Comparison of ENCODE assay signal across 1 cellular context in the genomic region with DNA sequence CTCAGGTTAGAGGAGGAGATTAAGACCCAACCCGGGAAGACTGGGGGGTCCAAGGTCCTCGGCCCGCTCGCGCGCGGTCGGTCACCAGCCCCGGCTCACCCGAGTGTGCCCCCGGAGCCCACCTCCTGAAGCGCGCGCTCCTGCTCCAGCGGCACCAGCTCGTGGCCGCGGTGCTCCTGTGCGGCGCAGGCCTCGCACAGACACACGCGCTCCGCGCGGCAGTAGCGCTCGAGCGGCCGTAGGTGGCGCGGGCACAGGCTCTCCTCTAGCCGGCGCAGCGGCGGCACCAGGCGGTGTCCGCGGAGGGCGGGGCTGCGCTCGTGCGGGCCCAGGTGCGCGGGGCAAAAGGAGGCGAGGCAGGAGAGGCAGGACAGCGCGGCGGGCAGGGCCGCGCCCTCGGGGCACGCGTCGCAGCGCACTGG.
TF ChIP-seq lines count a peak whose summit lies in the region.

No MANE protein-coding gene starts in this region.

TF ChIP-seq in GM12878, 131 proteins besides CTCF, POLR2A, EP300 and RAD21:
- peak; percentile 53; the same call in 1 of the 2 replicates for TF ChIP-seq RB1 (IDR thresholded peaks at IDR 0.05; ENCODE audit: borderline replicate concordance)
- TF ChIP-seq SMARCA5 (IDR thresholded peaks at IDR 0.05), result peak; percentile 87; the same call in 1 of the 2 replicates
- 0 out of 2 replicates have a peak, but pooled peaks have one; percentile 42 for TF ChIP-seq NKRF (conservative IDR thresholded peaks at IDR 0.05)
- 0 out of 2 replicates have a peak, but pooled peaks have one; percentile 57 for TF ChIP-seq GATAD2B (conservative IDR thresholded peaks at IDR 0.05; ENCODE audit: low read depth)
- peak; percentile 38; the same call in 1 of the 2 replicates for TF ChIP-seq BACH1 (IDR thresholded peaks at IDR 0.05; ENCODE audit: borderline replicate concordance)
- TF ChIP-seq BHLHE40 (IDR thresholded peaks at IDR 0.05; ENCODE audit: borderline replicate concordance in 1 of 2, low read depth in 2 of 2, low read length in 1 of 2), result peak; percentile 38 to 86; a peak in 2 of 4 replicates
- TF ChIP-seq SPI1 (IDR thresholded peaks at IDR 0.05; ENCODE audit: borderline replicate concordance, insufficient read depth, low read depth, low read length), result no peak
- TF ChIP-seq ZNF24 (IDR thresholded peaks at IDR 0.05), result 0 out of 2 replicates have a peak, but pooled peaks have one; percentile 26
- 0 out of 2 replicates have a peak, but pooled peaks have one; percentile 49 for TF ChIP-seq ZNF592 (IDR thresholded peaks at IDR 0.05)
- peak; percentile 19; the same call in 1 of the 2 replicates for TF ChIP-seq MXI1 (IDR thresholded peaks at IDR 0.05; ENCODE audit: low read depth, low read length)
- 0 out of 2 replicates have a peak, but pooled peaks have one; percentile 25 for TF ChIP-seq TCF3 (IDR thresholded peaks at IDR 0.05; ENCODE audit: borderline replicate concordance, insufficient read depth, low read depth, low read length)
- no peak for TF ChIP-seq HCFC1 (IDR thresholded peaks at IDR 0.05; ENCODE audit: low read length)
- peak; percentile 72; the same call in 1 of the 2 replicates for TF ChIP-seq ZNF687 (IDR thresholded peaks at IDR 0.05)
- TF ChIP-seq KLF5 (IDR thresholded peaks at IDR 0.05; ENCODE audit: partially characterized antibody), result peak; percentile 55
- TF ChIP-seq JUND (IDR thresholded peaks at IDR 0.05; ENCODE audit: low read depth, low read length), result no peak
- no peak for TF ChIP-seq SREBF2 (IDR thresholded peaks at IDR 0.05; ENCODE audit: low read length)
- no peak for TF ChIP-seq SMC3 (IDR thresholded peaks at IDR 0.05; ENCODE audit: borderline replicate concordance, low read length)
- TF ChIP-seq LARP7 (IDR thresholded peaks at IDR 0.05), result peak; percentile 88
